Comparison of ENCODE assay signal across 20 cellular contexts in the genomic region with DNA sequence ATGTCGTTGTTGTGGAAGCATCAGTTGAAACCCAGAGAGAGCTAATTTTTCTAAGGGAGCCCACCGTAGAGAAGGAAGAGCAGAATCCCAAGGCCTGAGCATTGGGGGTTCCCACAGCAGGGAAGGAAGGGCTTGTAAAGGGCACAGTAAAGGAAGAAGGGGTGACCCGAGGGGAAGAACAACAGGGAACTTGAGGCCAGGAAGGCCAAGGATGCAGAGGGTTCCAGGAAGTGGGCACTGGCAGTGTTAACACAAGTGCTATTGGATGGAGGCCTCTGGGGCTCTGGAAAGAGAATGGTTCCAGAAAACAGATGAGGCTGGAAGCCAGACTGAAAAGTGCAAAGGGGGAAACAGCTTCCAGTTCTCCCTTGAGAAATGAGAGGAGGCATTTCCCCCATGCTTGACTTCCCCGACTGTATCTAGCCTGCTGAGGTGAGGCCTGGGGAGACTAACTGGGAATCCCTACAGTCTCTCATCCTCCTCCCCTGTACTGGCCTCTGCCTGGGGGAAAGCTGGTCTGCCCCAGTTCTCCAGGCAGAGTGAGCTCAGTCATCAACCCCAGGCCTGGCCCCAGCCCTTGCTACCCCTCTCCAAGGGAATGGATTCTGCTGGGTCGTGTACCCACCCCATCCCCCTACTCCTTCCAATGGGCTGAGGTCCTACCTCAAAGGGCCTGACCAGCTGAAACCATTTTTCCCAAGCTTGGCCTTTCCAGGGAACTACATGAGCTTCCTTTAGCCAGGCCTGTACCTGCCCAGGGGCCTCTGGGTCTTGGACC. TPM values are rescaled to one million over a fixed set of nuclear protein-coding genes. Genes with fewer than 3 reads are reported as not detected.
DNase-seq lines count a peak whose midpoint lies in the region; ATAC-seq, FAIRE-seq and TF ChIP-seq lines count a peak whose summit lies in the region.
"Had no signal": no experiment of that assay in that cellular context is flagged by ENCODE, and none has a peak within 500 bp of the region (broad histone marks: within the 10 kb centered on the region; RNA-seq: fewer than 3 reads in every experiment).

No MANE protein-coding gene starts in this region.

- no peak overlapping the region for H3K9ac ChIP-seq in K562 (ENCODE audit: insufficient read depth in 1 of 2, low read depth in 2 of 2, low read length in 2 of 2)
- H3K9ac ChIP-seq: KMS-11 had no signal

- H3K9me3 ChIP-seq in right atrium auricular region (no peaks in the 10 kb centered on the region), K562 (replicated peaks; ENCODE audit: control insufficient read depth, insufficient read depth, low read depth, low read length) (no peaks in the 10 kb centered on the region), upper lobe of left lung (no peaks in the 10 kb centered on the region), BE2C (no peaks in the 10 kb centered on the region)
- H3K9me3 ChIP-seq: colonic mucosa, thoracic aorta had no signal

- TF ChIP-seq POLR2A in K562 (conservative IDR thresholded peaks at IDR 0.05) (no peak), upper lobe of left lung (IDR thresholded peaks at IDR 0.05) (no peak)

- CTCF ChIA-PET in K562 (lab: Yijun Ruan, JAX; ENCODE audit: low intra/inter-chr PET ratio): no interaction called here

- ATAC-seq in left cardiac atrium (no peak), K562 (no peak), upper lobe of left lung (ENCODE audit: low FRiP score in 2 of 2) (no peak), HG02840 (IDR thresholded peaks at IDR 0.05; ENCODE audit: low FRiP score, unreplicated experiment) (no peak)

- TF ChIP-seq CTCF in right atrium auricular region (IDR thresholded peaks at IDR 0.05) (no peak), K562 (IDR thresholded peaks at IDR 0.05 in 2 of 3, conservative IDR thresholded peaks at IDR 0.05 in 1 of 3; ENCODE audit: insufficient read depth in 2 of 3, low read depth in 1 of 3, low read length in 3 of 3) (no peak), nephron (IDR thresholded peaks at IDR 0.05; ENCODE audit: unreplicated experiment in 3 of 3) (no peak), upper lobe of left lung (IDR thresholded peaks at IDR 0.05) (no peak), BE2C (IDR thresholded peaks at IDR 0.05; ENCODE audit: low read depth, low read length) (no peak)

- H3K27ac Mint-ChIP-seq in nephron: peak overlapping the region; percentile 87 to 92 (median 91)
- H3K27ac Mint-ChIP-seq: memory B cell had no signal

- TF ChIP-seq EP300 in K562 (IDR thresholded peaks at IDR 0.05; ENCODE audit: low read length): no peak
- TF ChIP-seq EP300 in upper lobe of left lung (IDR thresholded peaks at IDR 0.05): no peak

- WGBS in K562 (ENCODE audit: insufficient coverage, low coverage, missing lambda C conversion rate): 26% methylated on average over 5 of the region's 5 CpGs
- WGBS in upper lobe of left lung, 2 donors: 73 to 75% methylated on average over 4 to 5 of the region's 5 CpGs

- no peak overlapping the region for H3K4me3 ChIP-seq in right atrium auricular region
- H3K4me3 ChIP-seq in K562: no peak overlapping the region
- H3K4me3 ChIP-seq in upper lobe of left lung: no peak overlapping the region
- no peak overlapping the region for H3K4me3 ChIP-seq in BE2C (ENCODE audit: low read depth, low read length)
- H3K4me3 ChIP-seq: colonic mucosa, hepatocyte, thoracic aorta had no signal

- H3K27ac ChIP-seq in right atrium auricular region (peak overlapping the region; percentile 53 to 64), K562 (ENCODE audit: extremely low read depth, low read depth, low read length) (no peak overlapping the region), upper lobe of left lung (peak overlapping the region; percentile 27 to 82 (median 75))
- H3K27ac ChIP-seq: hepatocyte, KMS-11 had no signal

- H2AFZ ChIP-seq in K562 (ENCODE audit: low read depth, low read length): peak overlapping the region; percentile 53
- H2AFZ ChIP-seq: hepatocyte had no signal

- no peaks in the 10 kb centered on the region for H3K36me3 Mint-ChIP-seq in nephron (ENCODE audit: low read depth)
- H3K36me3 Mint-ChIP-seq: memory B cell had no signal

- H3K27me3 ChIP-seq in right atrium auricular region: no peaks in the 10 kb centered on the region
- no peaks in the 10 kb centered on the region for H3K27me3 ChIP-seq in K562 (ENCODE audit: control insufficient read depth in 2 of 2, insufficient read depth in 2 of 2, low read length in 2 of 2)
- H3K27me3 ChIP-seq in upper lobe of left lung: no peaks in the 10 kb centered on the region
- H3K27me3 ChIP-seq in BE2C: no peaks in the 10 kb centered on the region
- H3K27me3 ChIP-seq: colonic mucosa, hepatocyte had no signal

- H3K9me3 Mint-ChIP-seq in nephron: no peaks in the 10 kb centered on the region
- H3K9me3 Mint-ChIP-seq: activated CD4-positive, alpha-beta T cell treated with anti-CD3 and anti-CD28 coated beads, Interleukin-2, amount 10 ng/mL, durations not matched to agents 7 days and 5 days; memory B cell had no signal

- no peak for TF ChIP-seq RAD21 in K562 (CRISPR knock-in tag; conservative IDR thresholded peaks at IDR 0.05 in 1 of 2, IDR thresholded peaks at IDR 0.05 in 1 of 2)

- no TSS peak for BruUV-seq in K562 (replicated peaks; lab: Mats Ljungman, UMichigan)

- DNase-seq in right atrium auricular region (ENCODE audit: low spot score) (peak; percentile 53), left cardiac atrium (no peak), K562 (ENCODE audit: extremely low read depth in 1 of 4, low spot score in 3 of 4) (no peak), upper lobe of left lung (no peak), NCI-H146 treated with DMSO at 0.1 percent for 48 hours (lab: John Stamatoyannopoulos, UW; ENCODE audit: unreplicated experiment) (no peak), BE2C (no peak)
- DNase-seq: activated CD4-positive, alpha-beta T cell treated with anti-CD3 and anti-CD28 coated beads, Interleukin-2, amount 10 ng/mL, durations not matched to agents 7 days and 5 days; activated naive CD4-positive, alpha-beta T cell treated with anti-CD3 and anti-CD28 coated beads, Interleukin-2, amount 50 U/mL, for 16 hours; activated T-cell treated with anti-CD3 and anti-CD28 coated beads, Interleukin-2, amount 50 U/mL, for 1 hour; colonic mucosa; NCI-H2029; NCI-H446 treated with DMSO at 0.1 percent for 48 hours; RPMI8226; SW 1271 had no signal

- peaks cover 31% of the 10 kb centered on the region for H3K4me1 Mint-ChIP-seq in nephron

- intact Hi-C loops in left cardiac atrium (cut with DNase I) (no loop called here), K562 (cut with micrococcal nuclease) (loop anchor here (10.0 kb wide), 1 partner anchor 667 kb away; a partner anchor contains a TSS)

- POLR2A ChIA-PET in K562 (lab: Yijun Ruan, JAX): interaction anchor here (0.5 to 1.5 kb wide), 6 partner anchors 8 to 258 kb away, joined by 3 to 6 read pairs (median 4); no protein-coding TSS in a partner anchor

- in situ Hi-C loops in K562 (cut with MboI): no loop called here

- H3K4me2 ChIP-seq in K562 (ENCODE audit: insufficient read depth, low read length): no peak overlapping the region
- H3K4me2 ChIP-seq: hepatocyte, KMS-11 had no signal

- H3K4me3 Mint-ChIP-seq in nephron: no peak overlapping the region
- H3K4me3 Mint-ChIP-seq: activated CD4-positive, alpha-beta T cell treated with anti-CD3 and anti-CD28 coated beads, Interleukin-2, amount 10 ng/mL, durations not matched to agents 7 days and 5 days; memory B cell had no signal

- no peaks in the 10 kb centered on the region for H3K79me2 ChIP-seq in K562 (ENCODE audit: control insufficient read depth, insufficient read depth, low read length)
- H3K79me2 ChIP-seq: hepatocyte had no signal

- no peaks in the 10 kb centered on the region for H4K20me1 ChIP-seq in K562 (replicated peaks; ENCODE audit: control insufficient read depth, insufficient read depth, low read length)

- no peaks in the 10 kb centered on the region for H3K27me3 Mint-ChIP-seq in nephron (ENCODE audit: low read depth)
- H3K27me3 Mint-ChIP-seq: activated CD4-positive, alpha-beta T cell treated with anti-CD3 and anti-CD28 coated beads, Interleukin-2, amount 10 ng/mL, durations not matched to agents 7 days and 5 days; memory B cell had no signal

- no peaks in the 10 kb centered on the region for H3K9me1 ChIP-seq in K562 (ENCODE audit: control insufficient read depth, insufficient read depth, low read length)

- H3K36me3 ChIP-seq in right atrium auricular region: no peaks in the 10 kb centered on the region
- H3K36me3 ChIP-seq in K562 (ENCODE audit: control insufficient read depth, insufficient read depth, low read length): no peaks in the 10 kb centered on the region
- H3K36me3 ChIP-seq in upper lobe of left lung: no peaks in the 10 kb centered on the region
- H3K36me3 ChIP-seq in BE2C: no peaks in the 10 kb centered on the region
- H3K36me3 ChIP-seq: colonic mucosa, thoracic aorta had no signal

- peaks cover 0 to 45% of the 10 kb centered on the region in 2 donors for H3K4me1 ChIP-seq in right atrium auricular region
- H3K4me1 ChIP-seq in K562 (replicated peaks in 1 of 2; ENCODE audit: control insufficient read depth in 2 of 2, insufficient read depth in 2 of 2, low read length in 2 of 2): peaks cover 0 to 8% of the 10 kb centered on the region in 2 experiments; a peak in 3 of 5 replicates
- peaks cover 25 to 45% (median 38%) of the 10 kb centered on the region in 4 donors for H3K4me1 ChIP-seq in upper lobe of left lung
- peaks cover 8% of the 10 kb centered on the region for H3K4me1 ChIP-seq in BE2C
- H3K4me1 ChIP-seq: colonic mucosa had no signal

- no peak for FAIRE-seq in K562 (lab: Jason Lieb, UNC)

RNA-seq across cellular contexts. Expression of a gene that starts 43.2 kb away (rescaled TPM):
- total RNA-seq in right atrium auricular region: 100 to 1,000 TPM; 270 to 370 TPM
- 100 to 1,000 TPM; 198 to 226 TPM for total RNA-seq in left cardiac atrium
- total RNA-seq in K562 (2011; cell fraction: chromatin; rRNA removed; ENCODE audit: low replicate concordance): 4.3 and 21.6 TPM in 2 replicates
- total RNA-seq in K562 (2011; cell fraction: nucleolus; rRNA removed): 5.8 and 10.7 TPM in 2 replicates
- total RNA-seq in K562 (2011; cell fraction: nucleoplasm; rRNA removed): 21.6 and 30.1 TPM in 2 replicates
- total RNA-seq in K562 (2014; rRNA removed): 106 and 141 TPM in 2 replicates
- total RNA-seq in K562 (2014; rRNA removed; fragmentation: Illumina TruSeq; extraction: Trizol): 250 and 311 TPM in 2 replicates
- total RNA-seq in K562 (2015; rRNA removed; fragmentation: Illumina TruSeq; extraction: Trizol): 198 and 226 TPM in 2 replicates
- 59.6 and 68.3 TPM in 2 replicates for total RNA-seq in K562 (2021)
- polyA plus RNA-seq in K562 (2011; rRNA removed): 49.0 and 79.0 TPM in 2 replicates
- 7.8 and 22.0 TPM in 2 replicates for polyA plus RNA-seq in K562 (2011; cell fraction: cytosol; rRNA removed)
- polyA plus RNA-seq in K562 (2011; cell fraction: nucleus; rRNA removed): 15.4 and 20.4 TPM in 2 replicates
- 59.8 and 170 TPM in 2 replicates for polyA plus RNA-seq in K562 (2012)
- polyA plus RNA-seq in K562 (2014; fragmentation: Illumina TruSeq; extraction: Trizol): 152 and 173 TPM in 2 replicates
- polyA plus RNA-seq in K562 (2014; fragmentation: Nextera tagmentation; extraction: Ambion mirVana): 100 to 1,000 TPM; 313 to 338 TPM
- 200 and 228 TPM in 2 replicates for polyA plus RNA-seq in K562 (2014; rRNA removed)
- polyA minus RNA-seq in K562 (2011; rRNA and poly(A)+ RNA removed): 15.1 and 16.1 TPM in 2 replicates
- polyA minus RNA-seq in K562 (2011; cell fraction: cytosol; rRNA and poly(A)+ RNA removed): 8.4 and 8.6 TPM in 2 replicates
- polyA minus RNA-seq in K562 (2011; cell fraction: nucleus; rRNA and poly(A)+ RNA removed): 10.0 and 21.0 TPM in 2 replicates
- total RNA-seq in upper lobe of left lung: 100 to 1,000 TPM in 2 of 6 donors, 10 to 100 TPM in 4; 54.5 to 122 (median 72.4) TPM
- 153 TPM for polyA plus RNA-seq in BE2C (2012; ENCODE audit: insufficient read depth, insufficient read length, low read depth)
